34 cellular contexts compared by ENCODE assay signal in genomic region chr5:60519372-60519771, GRCh38.
DNase-seq lines count a peak whose midpoint lies in the region; ATAC-seq, FAIRE-seq and TF ChIP-seq lines count a peak whose summit lies in the region.
"Had no signal": no experiment of that assay in that cellular context is flagged by ENCODE, and none has a peak within 500 bp of the region (broad histone marks: within the 10 kb centered on the region; RNA-seq: fewer than 3 reads in every experiment).

No MANE protein-coding gene starts in this region.

- H3K9me3 Mint-ChIP-seq in activated CD4-positive, alpha-beta memory T cell treated with anti-CD3 and anti-CD28 coated beads for 36 hours: no peaks in the 10 kb centered on the region
- H3K9me3 Mint-ChIP-seq: activated CD4-positive, alpha-beta memory T cell treated with anti-CD3 and anti-CD28 coated beads, Interleukin-2, amount 10 ng/mL, durations not matched to agents 7 days and 5 days; activated naive CD4-positive, alpha-beta T cell treated with anti-CD3 and anti-CD28 coated beads, Interleukin-2, amount 50 U/mL, for 72 hours; activated T-helper 17 cell treated with anti-CD3 and anti-CD28 coated beads, Interleukin-2, amount 50 U/mL, for 72 hours; T-cell had no signal

- TF ChIP-seq POLR2A in GM12892 (IDR thresholded peaks at IDR 0.05; ENCODE audit: low read depth, low read length): no peak
- no peak for TF ChIP-seq POLR2A in H54 (IDR thresholded peaks at IDR 0.05; ENCODE audit: low read depth, low read length)

- intact Hi-C loops in ascending aorta (cut with DNase I): no loop called here
- intact Hi-C loops in left ventricle myocardium inferior (cut with micrococcal nuclease): no loop called here
- intact Hi-C loops in activated CD4-positive, alpha-beta memory T cell treated with anti-CD3 and anti-CD28 coated beads for 36 hours (cut with micrococcal nuclease): no loop called here

- H3K27ac ChIP-seq in ascending aorta: peak overlapping the region; percentile 82 to 90
- H3K27ac ChIP-seq in left ventricle myocardium inferior (replicated peaks): peak overlapping the region; percentile 74
- peak overlapping the region; percentile 54 to 71 for H3K27ac ChIP-seq in thoracic aorta
- no peak overlapping the region for H3K27ac ChIP-seq in SJCRH30
- H3K27ac ChIP-seq: SJSA1 had no signal

- H3K36me3 ChIP-seq in ascending aorta (no peaks in the 10 kb centered on the region), left ventricle myocardium inferior (no peaks in the 10 kb centered on the region), thoracic aorta (no peaks in the 10 kb centered on the region), SJCRH30 (no peaks in the 10 kb centered on the region)
- H3K36me3 ChIP-seq: gastrocnemius medialis, Peyer's patch, SJSA1 had no signal

- FAIRE-seq in GM12892 (lab: Jason Lieb, UNC) (peak; percentile 56), H54 (lab: Jason Lieb, UNC) (no peak)

- no peak for ATAC-seq in thoracic aorta (ENCODE audit: insufficient number of reproducible peaks, low FRiP score, low read depth)
- ATAC-seq in HG03378 (IDR thresholded peaks at IDR 0.05; ENCODE audit: unreplicated experiment): no peak
- ATAC-seq: activated naive CD4-positive, alpha-beta T cell treated with anti-CD3 and anti-CD28 coated beads, Interleukin-2, amount 50 U/mL, for 72 hours; activated T-helper 17 cell treated with anti-CD3 and anti-CD28 coated beads, Interleukin-2, amount 50 U/mL, for 72 hours; gastrocnemius medialis; left colon; T-cell had no signal

- no peak overlapping the region for H3K27ac Mint-ChIP-seq in activated CD4-positive, alpha-beta memory T cell treated with anti-CD3 and anti-CD28 coated beads for 36 hours
- H3K27ac Mint-ChIP-seq: activated CD4-positive, alpha-beta memory T cell treated with anti-CD3 and anti-CD28 coated beads, Interleukin-2, amount 10 ng/mL, durations not matched to agents 7 days and 5 days; activated naive CD4-positive, alpha-beta T cell treated with anti-CD3 and anti-CD28 coated beads, Interleukin-2, amount 50 U/mL, for 72 hours; activated T-helper 17 cell treated with anti-CD3 and anti-CD28 coated beads, Interleukin-2, amount 50 U/mL, for 72 hours; immature natural killer cell; T-cell had no signal

- DNase-seq in GM12892 (ENCODE audit: insufficient read length): no peak
- DNase-seq in ascending aorta (ENCODE audit: low spot score in 2 of 2): no peak
- DNase-seq in left ventricle myocardium inferior: no peak
- DNase-seq in thoracic aorta (ENCODE audit: low spot score): no peak
- DNase-seq in SJCRH30: no peak
- no peak for DNase-seq in activated CD4-positive, alpha-beta memory T cell treated with anti-CD3 and anti-CD28 coated beads for 36 hours
- no peak for DNase-seq in H54 (ENCODE audit: insufficient read length, low spot score)
- DNase-seq: activated CD4-positive, alpha-beta memory T cell treated with anti-CD3 and anti-CD28 coated beads, Interleukin-2, amount 10 ng/mL, durations not matched to agents 7 days and 5 days; anterior cingulate cortex; C1 segment of cervical spinal cord; caudate nucleus; dermis blood vessel endothelial cell; DMS79; gastrocnemius medialis; GF-D8; H7; hypothalamus; immature natural killer cell; IMR-90; left colon; mesenchymal stem cell; naive B cell; NCI-H1048; NCI-H1694; NCI-H510A treated with DMSO at 0.1 percent for 48 hours; NK-92 treated with Interleukin-12 subunit alpha and Interleukin-12 subunit beta, amount 100 ng/mL, for 24 hours; Peyer's patch; stimulated activated CD4-positive, alpha-beta T cell treated with anti-CD3 and anti-CD28 coated beads, Interleukin-4, amount 100 ng/mL, for 1 hour; substantia nigra; T-cell had no signal

- H3K4me1 Mint-ChIP-seq in activated CD4-positive, alpha-beta memory T cell treated with anti-CD3 and anti-CD28 coated beads for 36 hours (ENCODE audit: low read depth): no peaks in the 10 kb centered on the region
- H3K4me1 Mint-ChIP-seq: activated CD4-positive, alpha-beta memory T cell treated with anti-CD3 and anti-CD28 coated beads, Interleukin-2, amount 10 ng/mL, durations not matched to agents 7 days and 5 days; activated T-helper 17 cell treated with anti-CD3 and anti-CD28 coated beads, Interleukin-2, amount 50 U/mL, for 72 hours; immature natural killer cell; T-cell had no signal

- no peaks in the 10 kb centered on the region for H3K36me3 Mint-ChIP-seq in activated CD4-positive, alpha-beta memory T cell treated with anti-CD3 and anti-CD28 coated beads for 36 hours
- H3K36me3 Mint-ChIP-seq: activated naive CD4-positive, alpha-beta T cell treated with anti-CD3 and anti-CD28 coated beads, Interleukin-2, amount 50 U/mL, for 72 hours; immature natural killer cell; T-cell had no signal

- CTCF ChIA-PET in activated CD4-positive, alpha-beta memory T cell treated with anti-CD3 and anti-CD28 coated beads for 36 hours (lab: Charles Lee): no interaction called here

- TF ChIP-seq CTCF in ascending aorta (IDR thresholded peaks at IDR 0.05) (no peak), left ventricle myocardium inferior (IDR thresholded peaks at IDR 0.05; ENCODE audit: borderline replicate concordance) (no peak), thoracic aorta (IDR thresholded peaks at IDR 0.05) (no peak)

- H3K27me3 ChIP-seq in ascending aorta (no peaks in the 10 kb centered on the region), left ventricle myocardium inferior (ENCODE audit: low read depth) (no peaks in the 10 kb centered on the region), thoracic aorta (replicated peaks; ENCODE audit: insufficient read depth) (no peaks in the 10 kb centered on the region), SJCRH30 (no peaks in the 10 kb centered on the region)
- H3K27me3 ChIP-seq: gastrocnemius medialis, Peyer's patch, SJSA1 had no signal

- H3K4me3 ChIP-seq in ascending aorta: no peak overlapping the region
- no peak overlapping the region for H3K4me3 ChIP-seq in left ventricle myocardium inferior
- H3K4me3 ChIP-seq in thoracic aorta: peak overlapping the region; percentile 25
- H3K4me3 ChIP-seq in SJCRH30: no peak overlapping the region
- H3K4me3 ChIP-seq: gastrocnemius medialis, Peyer's patch, SJSA1 had no signal

- H3K4me3 Mint-ChIP-seq in activated CD4-positive, alpha-beta memory T cell treated with anti-CD3 and anti-CD28 coated beads for 36 hours: no peak overlapping the region
- H3K4me3 Mint-ChIP-seq: activated CD4-positive, alpha-beta memory T cell treated with anti-CD3 and anti-CD28 coated beads, Interleukin-2, amount 10 ng/mL, durations not matched to agents 7 days and 5 days; activated T-helper 17 cell treated with anti-CD3 and anti-CD28 coated beads, Interleukin-2, amount 50 U/mL, for 72 hours; immature natural killer cell; T-cell had no signal

- no peaks in the 10 kb centered on the region for H3K27me3 Mint-ChIP-seq in activated CD4-positive, alpha-beta memory T cell treated with anti-CD3 and anti-CD28 coated beads for 36 hours
- H3K27me3 Mint-ChIP-seq: naive B cell had no signal

- H3K4me1 ChIP-seq in ascending aorta (peaks cover 29 to 30% of the 10 kb centered on the region in 2 donors), left ventricle myocardium inferior (peaks cover 48% of the 10 kb centered on the region), thoracic aorta (ENCODE audit: control insufficient read depth in 1 of 2, low read depth in 2 of 2) (peaks cover 32 to 69% of the 10 kb centered on the region in 2 donors), SJCRH30 (no peaks in the 10 kb centered on the region)
- H3K4me1 ChIP-seq: gastrocnemius medialis, SJSA1 had no signal

- H3K9me3 ChIP-seq in ascending aorta: no peaks in the 10 kb centered on the region
- no peaks in the 10 kb centered on the region for H3K9me3 ChIP-seq in left ventricle myocardium inferior (replicated peaks)
- no peaks in the 10 kb centered on the region for H3K9me3 ChIP-seq in thoracic aorta
- H3K9me3 ChIP-seq in SJCRH30 (replicated peaks): no peaks in the 10 kb centered on the region
- H3K9me3 ChIP-seq: gastrocnemius medialis, Peyer's patch, SJSA1 had no signal

- POLR2A ChIA-PET in activated CD4-positive, alpha-beta memory T cell treated with anti-CD3 and anti-CD28 coated beads for 36 hours (lab: Charles Lee): no interaction called here
